In the genomic region with DNA sequence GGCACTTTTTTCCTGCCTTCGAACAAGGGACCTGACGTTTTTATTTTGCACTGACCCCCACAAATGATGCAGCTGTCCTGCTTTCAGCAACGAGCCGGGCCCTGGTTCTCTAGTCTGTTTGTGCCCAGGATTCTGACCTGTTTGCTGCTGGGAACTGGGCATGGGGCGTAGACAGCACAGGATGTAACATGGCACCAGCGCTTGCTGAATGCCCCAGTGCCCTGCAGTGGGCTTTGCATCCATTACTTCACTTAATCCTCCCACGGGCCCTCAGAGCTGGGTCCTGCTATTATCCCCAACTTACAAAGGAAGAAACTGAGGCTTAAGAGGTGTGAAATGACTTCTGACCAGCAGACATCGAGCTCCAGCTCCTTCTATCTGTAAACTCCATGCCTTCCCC, we compare ENCODE assay signal across 16 cellular contexts.
"Had no signal": no experiment of that assay in that cellular context is flagged by ENCODE, and none has a peak within 500 bp of the region (broad histone marks: within the 10 kb centered on the region; RNA-seq: fewer than 3 reads in every experiment).

No MANE protein-coding gene starts in this region.

- ATAC-seq: foreskin keratinocyte; mucosa of descending colon; naive thymus-derived CD8-positive, alpha-beta T cell had no signal

- H3K4me2 ChIP-seq: hepatocyte had no signal

- H3K27me3 ChIP-seq: colonic mucosa, hepatocyte, neutrophil, thyroid gland, uterus had no signal

- H3K36me3 Mint-ChIP-seq: naive thymus-derived CD8-positive, alpha-beta T cell; type B pancreatic cell had no signal

- H3K9me3 ChIP-seq: colonic mucosa, mucosa of descending colon, neutrophil, thyroid gland, uterus had no signal

- H3K4me3 ChIP-seq: colonic mucosa, hepatocyte, mucosa of descending colon, thyroid gland, uterus had no signal

- H3K27ac ChIP-seq: colonic mucosa, foreskin keratinocyte, hepatocyte, neutrophil, thyroid gland, uterus had no signal

- H2AFZ ChIP-seq: hepatocyte had no signal

- H3K79me2 ChIP-seq: hepatocyte had no signal

- H3K4me1 ChIP-seq: colonic mucosa, foreskin keratinocyte, thyroid gland, uterus had no signal

- DNase-seq: colonic mucosa; dermis blood vessel endothelial cell; erythroblast; foreskin keratinocyte; kidney glomerular epithelial cell; mammary epithelial cell; mucosa of descending colon; naive thymus-derived CD8-positive, alpha-beta T cell; small intestine; stimulated activated CD4-positive, alpha-beta T cell treated with anti-CD3 and anti-CD28 coated beads, Interleukin-2, amount 100 ng/mL, for 48 hours; stimulated activated naive CD4-positive, alpha-beta T cell treated with Interleukin-2 at 50 U/mL for 16 hours; thyroid gland; uterus had no signal

- H3K36me3 ChIP-seq: colonic mucosa, neutrophil, thyroid gland, uterus had no signal

- H3K27ac Mint-ChIP-seq: naive thymus-derived CD8-positive, alpha-beta T cell; type B pancreatic cell had no signal

- H3K9me3 Mint-ChIP-seq: type B pancreatic cell had no signal

- H3K4me3 Mint-ChIP-seq: naive thymus-derived CD8-positive, alpha-beta T cell; type B pancreatic cell had no signal

- H3K4me1 Mint-ChIP-seq: naive thymus-derived CD8-positive, alpha-beta T cell had no signal
